Comparison of ENCODE assay signal across 1 cellular context in genomic region chr15:101220060-101220459, GRCh38.
TF ChIP-seq lines count a peak whose summit lies in the region.

No MANE protein-coding gene starts in this region.

TF ChIP-seq in IMR-90, 13 proteins besides CTCF, POLR2A, EP300 and RAD21:
- no peak for TF ChIP-seq USF2 (IDR thresholded peaks at IDR 0.05; ENCODE audit: low read depth, low read length)
- no peak for TF ChIP-seq MAFK (IDR thresholded peaks at IDR 0.05; ENCODE audit: low read depth, low read length)
- TF ChIP-seq CHD1 (IDR thresholded peaks at IDR 0.05; ENCODE audit: low read depth, low read length), result no peak
- TF ChIP-seq ELK1 (IDR thresholded peaks at IDR 0.05; ENCODE audit: borderline replicate concordance, low read depth, low read length), result no peak
- no peak for TF ChIP-seq RFX5 (IDR thresholded peaks at IDR 0.05; ENCODE audit: low read depth, low read length)
- no peak for TF ChIP-seq RCOR1 (IDR thresholded peaks at IDR 0.05; ENCODE audit: insufficient replicate concordance, low read length)
- TF ChIP-seq CEBPB (IDR thresholded peaks at IDR 0.05; ENCODE audit: low read depth, low read length), result no peak
- no peak for TF ChIP-seq NFE2L2 (IDR thresholded peaks at IDR 0.05; ENCODE audit: low read depth, low read length)
- no peak for TF ChIP-seq MAZ (IDR thresholded peaks at IDR 0.05; ENCODE audit: borderline replicate concordance, low read depth, low read length)
- no peak for TF ChIP-seq BHLHE40 (IDR thresholded peaks at IDR 0.05; ENCODE audit: low read depth, low read length)
- no peak for TF ChIP-seq MXI1 (IDR thresholded peaks at IDR 0.05; ENCODE audit: borderline replicate concordance, low read depth, low read length)
